1 cellular context compared by ENCODE assay signal in genomic region chr17:48843172-48843900, GRCh38.
TF ChIP-seq lines count a peak whose summit lies in the region.

No MANE protein-coding gene starts in this region.

TF ChIP-seq in A549, 52 proteins besides CTCF, POLR2A, EP300 and RAD21:
- TF ChIP-seq SMC3 (IDR thresholded peaks at IDR 0.05) (no peak), EHMT2 (IDR thresholded peaks at IDR 0.05; ENCODE audit: low read depth) (no peak), NR3C1 (IDR thresholded peaks at IDR 0.05) (no peak), ZNF302 (CRISPR knock-in tag; IDR thresholded peaks at IDR 0.05) (no peak), NFE2L2 (conservative IDR thresholded peaks at IDR 0.05; ENCODE audit: low read length) (no peak), CBX2 (IDR thresholded peaks at IDR 0.05; ENCODE audit: borderline replicate concordance, low read depth) (no peak), CHD2 (IDR thresholded peaks at IDR 0.05; ENCODE audit: low read length, partially characterized antibody) (no peak), GATA3 (IDR thresholded peaks at IDR 0.05; ENCODE audit: borderline replicate concordance) (no peak), BCL3 (IDR thresholded peaks at IDR 0.05) (no peak), RARB (CRISPR knock-in tag; IDR thresholded peaks at IDR 0.05) (no peak), RCOR1 (IDR thresholded peaks at IDR 0.05; ENCODE audit: low read depth, low read length) (no peak), JUNB (IDR thresholded peaks at IDR 0.05) (no peak), HDAC2 (IDR thresholded peaks at IDR 0.05) (no peak)
- TF ChIP-seq, protein P1, sequence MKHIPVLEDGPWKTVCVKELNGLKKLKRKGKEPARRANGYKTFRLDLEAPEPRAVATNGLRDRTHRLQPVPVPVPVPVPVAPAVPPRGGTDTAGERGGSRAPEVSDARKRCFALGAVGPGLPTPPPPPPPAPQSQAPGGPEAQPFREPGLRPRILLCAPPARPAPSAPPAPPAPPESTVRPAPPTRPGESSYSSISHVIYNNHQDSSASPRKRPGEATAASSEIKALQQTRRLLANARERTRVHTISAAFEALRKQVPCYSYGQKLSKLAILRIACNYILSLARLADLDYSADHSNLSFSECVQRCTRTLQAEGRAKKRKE (CRISPR knock-in tag; IDR thresholded peaks at IDR 0.05; ENCODE audit: low read depth) = no peak
- TF ChIP-seq, protein P2, sequence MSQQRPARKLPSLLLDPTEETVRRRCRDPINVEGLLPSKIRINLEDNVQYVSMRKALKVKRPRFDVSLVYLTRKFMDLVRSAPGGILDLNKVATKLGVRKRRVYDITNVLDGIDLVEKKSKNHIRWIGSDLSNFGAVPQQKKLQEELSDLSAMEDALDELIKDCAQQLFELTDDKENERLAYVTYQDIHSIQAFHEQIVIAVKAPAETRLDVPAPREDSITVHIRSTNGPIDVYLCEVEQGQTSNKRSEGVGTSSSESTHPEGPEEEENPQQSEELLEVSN (IDR thresholded peaks at IDR 0.05; ENCODE audit: borderline replicate concordance, low read depth) = no peak
- TF ChIP-seq, protein P3, sequence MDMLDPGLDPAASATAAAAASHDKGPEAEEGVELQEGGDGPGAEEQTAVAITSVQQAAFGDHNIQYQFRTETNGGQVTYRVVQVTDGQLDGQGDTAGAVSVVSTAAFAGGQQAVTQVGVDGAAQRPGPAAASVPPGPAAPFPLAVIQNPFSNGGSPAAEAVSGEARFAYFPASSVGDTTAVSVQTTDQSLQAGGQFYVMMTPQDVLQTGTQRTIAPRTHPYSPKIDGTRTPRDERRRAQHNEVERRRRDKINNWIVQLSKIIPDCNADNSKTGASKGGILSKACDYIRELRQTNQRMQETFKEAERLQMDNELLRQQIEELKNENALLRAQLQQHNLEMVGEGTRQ (IDR thresholded peaks at IDR 0.05) = no peak
